ENCODE assay signal across 8 cellular contexts in the genomic region with DNA sequence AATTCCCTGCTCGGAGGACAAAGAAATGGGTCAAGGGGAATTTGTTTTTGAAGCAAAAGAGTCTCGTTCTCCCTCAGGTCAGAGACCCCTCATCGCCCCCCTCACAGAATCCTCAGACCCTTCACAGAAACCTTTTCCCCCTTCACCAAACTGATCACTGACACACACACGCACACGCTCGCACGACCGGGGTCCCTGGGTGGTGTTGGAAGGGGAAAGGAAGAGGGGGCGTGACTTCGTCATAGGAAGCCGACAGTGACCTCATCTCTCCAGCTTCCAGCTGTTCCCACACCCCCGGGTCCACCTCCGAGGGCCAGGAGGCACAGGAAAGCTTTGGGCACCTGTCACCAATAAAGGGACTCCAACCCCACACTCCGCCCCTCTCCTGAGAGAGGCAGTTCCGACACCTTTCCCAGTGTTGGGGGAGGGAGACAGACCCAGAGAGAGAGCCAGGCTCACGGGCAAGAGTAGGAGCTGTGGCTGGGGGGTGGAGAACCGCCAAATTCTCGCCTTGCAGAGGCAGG. TPM values are rescaled to one million over a fixed set of nuclear protein-coding genes. Genes with fewer than 3 reads are reported as not detected.
DNase-seq lines count a peak whose midpoint lies in the region; ATAC-seq and TF ChIP-seq lines count a peak whose summit lies in the region.

No MANE protein-coding gene starts in this region.

- H3K4me1 ChIP-seq in HAP-1 (peaks cover 8% of the 10 kb centered on the region; the same call in 1 of the 2 replicates), iPS-15b (ENCODE audit: control insufficient read depth, insufficient read depth, low read length) (no peaks in the 10 kb centered on the region), stomach smooth muscle (ENCODE audit: control insufficient read depth, insufficient read depth, low read length) (peaks cover 19% of the 10 kb centered on the region)

- no peaks in the 10 kb centered on the region for H3K9me3 ChIP-seq in HAP-1
- no peaks in the 10 kb centered on the region for H3K9me3 ChIP-seq in iPS-15b (ENCODE audit: control insufficient read depth, insufficient read depth, low read length)
- no peaks in the 10 kb centered on the region for H3K9me3 ChIP-seq in stomach smooth muscle (ENCODE audit: control insufficient read depth in 2 of 2, low read length in 2 of 2)

- no peaks in the 10 kb centered on the region for H3K27me3 ChIP-seq in HAP-1 (ENCODE audit: low read depth)
- H3K27me3 ChIP-seq in iPS-15b (ENCODE audit: control insufficient read depth, insufficient read depth, low read length) = peaks cover 30% of the 10 kb centered on the region
- H3K27me3 ChIP-seq in stomach smooth muscle (ENCODE audit: control insufficient read depth in 1 of 2, insufficient read depth in 2 of 2, low read length in 2 of 2) = peaks cover 36 to 43% of the 10 kb centered on the region in 2 donors

- peak overlapping the region; percentile 52 for H3K4me3 Mint-ChIP-seq in activated B cell treated with CpG ODN at 0.5 μM for 24 hours

- no peak for TF ChIP-seq CTCF in 22Rv1 (IDR thresholded peaks at IDR 0.05)
- no peak for TF ChIP-seq CTCF in activated B cell treated with CpG ODN at 0.5 μM for 24 hours (IDR thresholded peaks at IDR 0.05)

- POLR2A ChIA-PET in activated B cell treated with CpG ODN at 0.5 μM for 24 hours (lab: Charles Lee) = interaction anchor here (1.3 kb wide), 1 partner anchor 132 kb away, joined by 6 read pairs; no protein-coding TSS in a partner anchor

- H3K4me3 ChIP-seq in HAP-1 (peak overlapping the region; percentile 29), iPS-15b (ENCODE audit: low read depth, low read length) (peak overlapping the region; percentile 71), stomach smooth muscle (ENCODE audit: low read length in 2 of 2) (peak overlapping the region; percentile 41 to 66)

- H3K9ac ChIP-seq in iPS-15b (ENCODE audit: low read depth, low read length) (no peak overlapping the region), stomach smooth muscle (ENCODE audit: low read length in 2 of 2) (no peak overlapping the region)

- ATAC-seq in activated B cell treated with CpG ODN at 0.5 μM for 24 hours (ENCODE audit: low read depth) (no peak), GM18861 (IDR thresholded peaks at IDR 0.05; ENCODE audit: unreplicated experiment) (no peak)

- no peaks in the 10 kb centered on the region for H3K36me3 ChIP-seq in HAP-1 (replicated peaks)
- no peaks in the 10 kb centered on the region for H3K36me3 ChIP-seq in iPS-15b (ENCODE audit: control insufficient read depth, insufficient read depth, low read length)
- H3K36me3 ChIP-seq in stomach smooth muscle (ENCODE audit: control insufficient read depth in 2 of 2, insufficient read depth in 2 of 2, low read length in 2 of 2) = no peaks in the 10 kb centered on the region

- DNase-seq in HAP-1 (ENCODE audit: low spot score in 2 of 2) (peak in 1 of 2 experiments; percentile 35), activated B cell treated with CpG ODN at 0.5 μM for 24 hours (no peak), NCI-H82 treated with DMSO at 0.1 percent for 48 hours (lab: John Stamatoyannopoulos, UW; ENCODE audit: unreplicated experiment) (no peak)
- no peak for DNase-seq in activated naive CD4-positive, alpha-beta T cell treated with Interleukin-2 at 50 U/mL for 16 hours

- no peak overlapping the region for H3K27ac Mint-ChIP-seq in activated B cell treated with CpG ODN at 0.5 μM for 24 hours

- H3K27ac ChIP-seq in 22Rv1 (peak overlapping the region; percentile 10; the same call in 1 of the 2 replicates), stomach smooth muscle (ENCODE audit: low read length) (no peak overlapping the region)

- intact Hi-C loops in activated B cell treated with CpG ODN at 0.5 μM for 24 hours (cut with micrococcal nuclease) = loop anchor here (1.0 to 2.0 kb wide), 3 partner anchors 126 to 265 kb away; no protein-coding TSS in a partner anchor

- H3K4me1 Mint-ChIP-seq in activated B cell treated with CpG ODN at 0.5 μM for 24 hours = peaks cover 9% of the 10 kb centered on the region

- H3K9me3 Mint-ChIP-seq in activated B cell treated with CpG ODN at 0.5 μM for 24 hours = no peaks in the 10 kb centered on the region

- H3K27me3 Mint-ChIP-seq in activated B cell treated with CpG ODN at 0.5 μM for 24 hours = peaks cover 15% of the 10 kb centered on the region

- in situ Hi-C loops in HAP-1 (cut with MboI; ENCODE audit: low sequenced_read_pairs) = no loop called here

- CTCF ChIA-PET in activated B cell treated with CpG ODN at 0.5 μM for 24 hours (lab: Charles Lee) = interaction anchor here (0.5 to 2.2 kb wide), 8 partner anchors 12 to 268 kb away, joined by 3 to 29 read pairs (median 4); a partner anchor contains a TSS

- no peaks in the 10 kb centered on the region for H3K36me3 Mint-ChIP-seq in activated B cell treated with CpG ODN at 0.5 μM for 24 hours (ENCODE audit: low read depth)

RNA-seq across cellular contexts. Expression of a gene that starts 1.2 kb away (rescaled TPM):
- not detected in 2 replicates for total RNA-seq in activated B cell treated with CpG ODN at 0.5 μM for 24 hours

RNA-seq across cellular contexts. Expression of a gene that starts 41.6 kb away (rescaled TPM):
- total RNA-seq in activated B cell treated with CpG ODN at 0.5 μM for 24 hours = 3.9 and 5.0 TPM in 2 replicates

RNA-seq across cellular contexts. Expression of a gene that starts 41.7 kb away (rescaled TPM):
- total RNA-seq in activated B cell treated with CpG ODN at 0.5 μM for 24 hours = 438 and 469 TPM in 2 replicates

RNA-seq across cellular contexts. Expression of a gene that starts 56.3 kb away (rescaled TPM):
- total RNA-seq in activated B cell treated with CpG ODN at 0.5 μM for 24 hours = 56.1 and 64.6 TPM in 2 replicates
